30 cellular contexts compared by ENCODE assay signal in genomic region chr7:102181517-102181916, GRCh38.
"Had no signal": no experiment of that assay in that cellular context is flagged by ENCODE, and none has a peak within 500 bp of the region (broad histone marks: within the 10 kb centered on the region; RNA-seq: fewer than 3 reads in every experiment).

No MANE protein-coding gene starts in this region.

- H3K27me3 ChIP-seq: dorsolateral prefrontal cortex, esophagus squamous epithelium, gastroesophageal sphincter, heart left ventricle, hepatocyte had no signal

- H3K4me2 ChIP-seq: hepatocyte had no signal

- H3K4me1 Mint-ChIP-seq: endodermal cell; immature natural killer cell; mesothelial cell of epicardium; naive thymus-derived CD8-positive, alpha-beta T cell had no signal

- H2AFZ ChIP-seq: hepatocyte had no signal

- H3K79me2 ChIP-seq: hepatocyte had no signal

- H3K27ac ChIP-seq: coronary artery, dorsolateral prefrontal cortex, epithelial cell of prostate, esophagus squamous epithelium, gastroesophageal sphincter, heart left ventricle, hepatocyte, left ventricle myocardium inferior, lower lobe of right lung had no signal

- H3K4me3 ChIP-seq: coronary artery, dorsolateral prefrontal cortex, esophagus squamous epithelium, gastroesophageal sphincter, heart left ventricle, hepatocyte, left ventricle myocardium inferior, lower lobe of right lung, mucosa of descending colon had no signal

- H3K4me1 ChIP-seq: esophagus squamous epithelium, gastroesophageal sphincter, lower lobe of right lung had no signal

- H3K4me3 Mint-ChIP-seq: effector memory CD8-positive, alpha-beta T cell; endodermal cell; immature natural killer cell; mesothelial cell of epicardium; naive B cell; naive thymus-derived CD8-positive, alpha-beta T cell had no signal

- FAIRE-seq: endometrium, kidney had no signal

- H3K27me3 Mint-ChIP-seq: effector memory CD8-positive, alpha-beta T cell; naive B cell; naive thymus-derived CD8-positive, alpha-beta T cell had no signal

- DNase-seq: dermis blood vessel endothelial cell; dorsolateral prefrontal cortex; effector CD8-positive, alpha-beta T cell; effector memory CD8-positive, alpha-beta T cell; endodermal cell; erythroblast; esophagus squamous epithelium; foreskin fibroblast; foreskin melanocyte; heart left ventricle; hypothalamus; immature natural killer cell; islet precursor cell; kidney; kidney glomerular epithelial cell; left colon; left ventricle myocardium inferior; lower lobe of right lung; mesenchymal stem cell; mucosa of descending colon; naive B cell; naive thymus-derived CD8-positive, alpha-beta T cell had no signal

- H3K9me3 Mint-ChIP-seq: effector memory CD8-positive, alpha-beta T cell; endodermal cell; immature natural killer cell; mesothelial cell of epicardium; naive B cell; naive thymus-derived CD8-positive, alpha-beta T cell had no signal

- H3K27ac Mint-ChIP-seq: effector memory CD8-positive, alpha-beta T cell; endodermal cell; immature natural killer cell; mesothelial cell of epicardium; naive thymus-derived CD8-positive, alpha-beta T cell had no signal

- ATAC-seq: effector memory CD8-positive, alpha-beta T cell; esophagus mucosa; gastroesophageal sphincter; left colon; left lobe of liver; lower lobe of right lung; mucosa of descending colon; naive thymus-derived CD8-positive, alpha-beta T cell had no signal

- H3K9me3 ChIP-seq: esophagus squamous epithelium, gastroesophageal sphincter, heart left ventricle, left ventricle myocardium inferior, lower lobe of right lung, mucosa of descending colon had no signal
